Comparison of ENCODE assay signal across 15 cellular contexts in the genomic region with DNA sequence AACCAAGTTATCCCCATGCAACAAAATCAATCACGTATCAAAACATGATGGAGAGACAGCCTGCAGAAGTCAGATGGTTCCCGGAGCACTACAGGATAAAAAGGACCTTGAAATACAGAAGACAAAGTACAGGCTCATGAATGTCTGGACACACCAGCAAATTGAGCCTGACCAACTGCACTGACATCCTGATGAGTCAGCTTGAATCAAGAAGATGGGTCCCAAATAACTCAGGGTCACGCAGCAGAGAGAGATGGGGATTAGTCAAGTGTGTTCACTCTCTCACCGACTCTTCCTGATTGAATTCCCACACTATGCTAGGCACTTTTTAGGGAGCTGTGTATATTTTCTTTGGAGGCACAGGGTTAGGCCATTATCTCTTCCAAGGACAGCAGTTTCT.
DNase-seq lines count a peak whose midpoint lies in the region; TF ChIP-seq lines count a peak whose summit lies in the region.
"Had no signal": no experiment of that assay in that cellular context is flagged by ENCODE, and none has a peak within 500 bp of the region (broad histone marks: within the 10 kb centered on the region; RNA-seq: fewer than 3 reads in every experiment).

No MANE protein-coding gene starts in this region.

- H3K9me3 ChIP-seq in stomach smooth muscle (ENCODE audit: control insufficient read depth in 2 of 2, low read length in 2 of 2) (no peaks in the 10 kb centered on the region), WERI-Rb-1 (ENCODE audit: severe bottlenecking) (no peaks in the 10 kb centered on the region)
- H3K9me3 ChIP-seq: upper lobe of left lung had no signal

- H3K27me3 Mint-ChIP-seq in type B pancreatic cell: no peaks in the 10 kb centered on the region
- H3K27me3 Mint-ChIP-seq: central memory CD8-positive, alpha-beta T cell had no signal

- H3K4me1 ChIP-seq in stomach smooth muscle (ENCODE audit: control insufficient read depth, insufficient read depth, low read length): peaks cover 32% of the 10 kb centered on the region

- H3K27ac Mint-ChIP-seq in type B pancreatic cell: no peak overlapping the region
- H3K27ac Mint-ChIP-seq: activated CD4-positive, alpha-beta memory T cell treated with anti-CD3 and anti-CD28 coated beads for 36 hours; GM23338 had no signal

- no peak for TF ChIP-seq CTCF in brain microvascular endothelial cell (IDR thresholded peaks at IDR 0.05; ENCODE audit: low read depth, low read length, missing control alignments)
- TF ChIP-seq CTCF in type B pancreatic cell (conservative IDR thresholded peaks at IDR 0.05): no peak
- TF ChIP-seq CTCF in WERI-Rb-1 (IDR thresholded peaks at IDR 0.05; ENCODE audit: low read depth, low read length): no peak

- H3K36me3 ChIP-seq in brain microvascular endothelial cell (replicated peaks): peaks cover 28% of the 10 kb centered on the region
- peaks cover 15 to 40% of the 10 kb centered on the region in 2 donors for H3K36me3 ChIP-seq in stomach smooth muscle (ENCODE audit: control insufficient read depth in 2 of 2, insufficient read depth in 2 of 2, low read length in 2 of 2)
- no peaks in the 10 kb centered on the region; the same call in 1 of the 2 replicates for H3K36me3 ChIP-seq in WERI-Rb-1

- H3K36me3 Mint-ChIP-seq in type B pancreatic cell: peaks cover 15% of the 10 kb centered on the region
- H3K36me3 Mint-ChIP-seq: activated CD4-positive, alpha-beta memory T cell treated with anti-CD3 and anti-CD28 coated beads for 36 hours had no signal

- H3K27me3 ChIP-seq in brain microvascular endothelial cell (replicated peaks) (no peaks in the 10 kb centered on the region), stomach smooth muscle (ENCODE audit: control insufficient read depth in 1 of 2, insufficient read depth in 2 of 2, low read length in 2 of 2) (no peaks in the 10 kb centered on the region), WERI-Rb-1 (ENCODE audit: insufficient read depth, low read depth, severe bottlenecking) (no peaks in the 10 kb centered on the region)
- H3K27me3 ChIP-seq: upper lobe of left lung had no signal

- DNase-seq in HS-27A (ENCODE audit: low read depth): peak; percentile 17
- DNase-seq in brain microvascular endothelial cell: peak; percentile 77
- peak; percentile 53 for DNase-seq in glomerular visceral epithelial cell (ENCODE audit: extremely low spot score)
- DNase-seq in type B pancreatic cell (ENCODE audit: extremely low spot score, unreplicated experiment): no peak
- DNase-seq in HK-2 (ENCODE audit: unreplicated experiment): no peak
- DNase-seq in WERI-Rb-1: no peak
- no peak for DNase-seq in NCI-H524 (lab: John Stamatoyannopoulos, UW)
- DNase-seq: activated CD4-positive, alpha-beta memory T cell treated with anti-CD3 and anti-CD28 coated beads for 36 hours; activated gamma-delta T cell treated with Interleukin-2 at 50 U/mL for 16 hours; NCI-H1105; PC-9; upper lobe of left lung had no signal

- in situ Hi-C loops in brain microvascular endothelial cell (cut with HindIII; ENCODE audit: low pct_ligation_motif_present, low sequenced_read_pairs): no loop called here

- peaks cover 12% of the 10 kb centered on the region for H3K4me1 Mint-ChIP-seq in type B pancreatic cell (ENCODE audit: unreplicated experiment)
- H3K4me1 Mint-ChIP-seq: GM23338 had no signal

- peak overlapping the region; percentile 18 for H3K27ac ChIP-seq in brain microvascular endothelial cell
- H3K27ac ChIP-seq in stomach smooth muscle (ENCODE audit: low read length): peak overlapping the region; percentile 77
- no peak overlapping the region for H3K27ac ChIP-seq in WERI-Rb-1
- H3K27ac ChIP-seq: PC-9, upper lobe of left lung had no signal

- no peak overlapping the region for H3K4me3 Mint-ChIP-seq in type B pancreatic cell
- H3K4me3 Mint-ChIP-seq: activated CD4-positive, alpha-beta memory T cell treated with anti-CD3 and anti-CD28 coated beads for 36 hours; central memory CD8-positive, alpha-beta T cell; GM23338 had no signal

- H3K9me3 Mint-ChIP-seq in type B pancreatic cell: no peaks in the 10 kb centered on the region
- H3K9me3 Mint-ChIP-seq: activated CD4-positive, alpha-beta memory T cell treated with anti-CD3 and anti-CD28 coated beads for 36 hours; central memory CD8-positive, alpha-beta T cell; GM23338 had no signal

- H3K9ac ChIP-seq in stomach smooth muscle (ENCODE audit: low read length in 2 of 2): no peak overlapping the region

- H3K4me3 ChIP-seq in brain microvascular endothelial cell (ENCODE audit: low read depth, low read length) (no peak overlapping the region), stomach smooth muscle (ENCODE audit: low read length in 2 of 2) (no peak overlapping the region), WERI-Rb-1 (ENCODE audit: low read depth, low read length) (no peak overlapping the region)
- H3K4me3 ChIP-seq: GM23338, PC-9, upper lobe of left lung had no signal

Comparison
In these comparisons a context has a peak if more than half of its experiments do, and no peak if none do; other contexts are left out.
1. DNase-seq: peak in HS-27A (single experiment), brain microvascular endothelial cell (single experiment) and glomerular visceral epithelial cell (single experiment); none in type B pancreatic cell (single experiment), HK-2 (single experiment), WERI-Rb-1 (single experiment) and NCI-H524 (0 of 2).